ENCODE assay signal across 1 cellular context in the genomic region with DNA sequence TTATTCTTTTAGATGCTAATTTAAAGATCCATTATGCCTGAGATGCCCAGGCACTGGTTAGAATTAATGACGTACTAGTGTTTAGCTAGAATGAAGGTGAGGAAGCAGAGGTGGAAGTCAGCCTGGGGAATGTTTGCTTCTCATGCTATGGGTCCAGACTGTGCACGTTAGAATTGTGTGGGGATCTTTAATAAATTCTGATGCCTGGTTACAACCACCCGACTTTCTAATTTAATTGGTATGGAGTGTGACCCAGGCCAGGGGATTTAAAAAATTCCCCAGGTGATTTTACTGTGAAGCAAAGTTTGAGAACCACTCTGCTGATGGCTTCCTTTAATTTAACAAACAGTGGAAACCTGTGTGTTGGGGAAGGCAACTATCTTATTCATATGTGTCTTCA.
TF ChIP-seq lines count a peak whose summit lies in the region.

No MANE protein-coding gene starts in this region.

TF ChIP-seq in GM12878, 131 proteins besides CTCF, POLR2A, EP300 and RAD21 (continued from another document):
- TF ChIP-seq, protein P1, sequence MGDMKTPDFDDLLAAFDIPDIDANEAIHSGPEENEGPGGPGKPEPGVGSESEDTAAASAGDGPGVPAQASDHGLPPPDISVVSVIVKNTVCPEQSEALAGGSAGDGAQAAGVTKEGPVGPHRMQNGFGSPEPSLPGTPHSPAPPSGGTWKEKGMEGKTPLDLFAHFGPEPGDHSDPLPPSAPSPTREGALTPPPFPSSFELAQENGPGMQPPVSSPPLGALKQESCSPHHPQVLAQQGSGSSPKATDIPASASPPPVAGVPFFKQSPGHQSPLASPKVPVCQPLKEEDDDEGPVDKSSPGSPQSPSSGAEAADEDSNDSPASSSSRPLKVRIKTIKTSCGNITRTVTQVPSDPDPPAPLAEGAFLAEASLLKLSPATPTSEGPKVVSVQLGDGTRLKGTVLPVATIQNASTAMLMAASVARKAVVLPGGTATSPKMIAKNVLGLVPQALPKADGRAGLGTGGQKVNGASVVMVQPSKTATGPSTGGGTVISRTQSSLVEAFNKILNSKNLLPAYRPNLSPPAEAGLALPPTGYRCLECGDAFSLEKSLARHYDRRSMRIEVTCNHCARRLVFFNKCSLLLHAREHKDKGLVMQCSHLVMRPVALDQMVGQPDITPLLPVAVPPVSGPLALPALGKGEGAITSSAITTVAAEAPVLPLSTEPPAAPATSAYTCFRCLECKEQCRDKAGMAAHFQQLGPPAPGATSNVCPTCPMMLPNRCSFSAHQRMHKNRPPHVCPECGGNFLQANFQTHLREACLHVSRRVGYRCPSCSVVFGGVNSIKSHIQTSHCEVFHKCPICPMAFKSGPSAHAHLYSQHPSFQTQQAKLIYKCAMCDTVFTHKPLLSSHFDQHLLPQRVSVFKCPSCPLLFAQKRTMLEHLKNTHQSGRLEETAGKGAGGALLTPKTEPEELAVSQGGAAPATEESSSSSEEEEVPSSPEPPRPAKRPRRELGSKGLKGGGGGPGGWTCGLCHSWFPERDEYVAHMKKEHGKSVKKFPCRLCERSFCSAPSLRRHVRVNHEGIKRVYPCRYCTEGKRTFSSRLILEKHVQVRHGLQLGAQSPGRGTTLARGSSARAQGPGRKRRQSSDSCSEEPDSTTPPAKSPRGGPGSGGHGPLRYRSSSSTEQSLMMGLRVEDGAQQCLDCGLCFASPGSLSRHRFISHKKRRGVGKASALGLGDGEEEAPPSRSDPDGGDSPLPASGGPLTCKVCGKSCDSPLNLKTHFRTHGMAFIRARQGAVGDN (IDR thresholded peaks at IDR 0.05) = peak; percentile 54; the same call in 1 of the 2 replicates
- peak; percentile 76 for TF ChIP-seq MEF2B (IDR thresholded peaks at IDR 0.05; ENCODE audit: partially characterized antibody, poor library complexity, severe bottlenecking)
- no peak for TF ChIP-seq NR2C1 (IDR thresholded peaks at IDR 0.05)
- TF ChIP-seq ZNF24 (IDR thresholded peaks at IDR 0.05) = peak; percentile 60; the same call in 1 of the 2 replicates
